In genomic region chr2:191213333-191213732, GRCh38 we compare ENCODE assay signal across 23 cellular contexts.
"Had no signal": no experiment of that assay in that cellular context is flagged by ENCODE, and none has a peak within 500 bp of the region (broad histone marks: within the 10 kb centered on the region; RNA-seq: fewer than 3 reads in every experiment).

No MANE protein-coding gene starts in this region.

- H3K27ac ChIP-seq: HL-60, SJSA1, SK-N-MC had no signal

- H3K27me3 ChIP-seq: MG63, SJSA1 had no signal

- H3K36me3 ChIP-seq: MG63, SJSA1 had no signal

- H3K9me3 ChIP-seq: SJSA1 had no signal

- H3K4me3 ChIP-seq: MG63, SJSA1, SK-N-MC had no signal

- DNase-seq: Karpas-422, KG1, MG63, NCI-H1092, NCI-H1105 treated with DMSO at 0.1 percent for 48 hours, NCI-H1417 treated with DMSO at 0.1 percent for 48 hours, NCI-H146, NCI-H1694 treated with DMSO at 0.1 percent for 48 hours, NCI-H1930, NCI-H2081, NCI-H2107, NCI-H2227 treated with DMSO at 0.1 percent for 48 hours, NCI-H510A, NCI-H524 treated with DMSO at 0.1 percent for 48 hours, NCI-H69, NCI-H774, Right ventricle myocardium superior, RPMI8226, SIG-M5, SW 1271 had no signal
